26 cellular contexts compared by ENCODE assay signal in the genomic region with DNA sequence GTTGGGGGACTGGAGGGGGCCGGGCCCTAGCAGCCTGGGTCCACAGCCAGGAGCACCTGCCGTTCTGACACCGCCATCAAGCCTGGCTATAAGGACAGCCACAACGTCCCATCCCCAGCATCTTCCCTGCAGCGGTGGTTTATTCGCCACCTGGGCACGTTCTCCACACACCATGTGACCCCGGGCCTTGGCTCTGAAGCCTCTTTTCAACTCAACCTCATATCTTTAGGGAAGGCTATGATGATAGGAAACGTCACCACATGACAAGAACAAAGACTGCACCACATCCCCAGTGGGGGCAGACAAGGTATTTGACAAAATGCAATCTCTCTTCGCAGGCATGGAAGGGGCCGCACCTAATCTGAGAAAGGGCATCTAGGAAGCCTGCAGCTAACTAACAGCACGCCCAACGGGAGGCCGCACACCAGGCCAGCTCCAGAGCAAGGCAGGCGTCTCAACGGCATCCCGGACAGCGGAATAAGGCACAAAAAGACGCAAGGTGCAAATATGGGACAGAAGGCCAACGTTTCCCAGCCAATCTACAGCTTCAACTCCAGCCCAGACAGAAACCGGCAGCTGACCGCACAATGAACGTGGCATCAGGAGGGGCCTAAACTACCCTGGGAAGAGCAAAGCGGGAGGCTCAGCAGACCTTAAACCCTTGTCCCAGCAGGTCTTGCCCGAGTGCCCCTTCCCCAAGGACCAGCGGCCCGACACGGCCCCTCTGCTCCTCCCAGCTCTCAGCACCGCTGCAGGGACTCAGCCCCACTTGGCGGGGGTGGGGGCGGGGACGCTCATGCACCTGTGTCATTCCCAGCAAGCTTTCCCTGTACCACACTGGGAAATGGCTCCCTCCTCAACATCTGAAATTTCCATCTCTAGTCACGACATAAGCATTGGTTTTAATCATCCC.
"Had no signal": no experiment of that assay in that cellular context is flagged by ENCODE, and none has a peak within 500 bp of the region (broad histone marks: within the 10 kb centered on the region; RNA-seq: fewer than 3 reads in every experiment).

No MANE protein-coding gene starts in this region.

- ATAC-seq: activated CD4-positive, CD25-positive, alpha-beta regulatory T cell treated with anti-CD3 and anti-CD28 coated beads, Interleukin-2, amount 50 U/mL, for 24 hours; activated CD8-positive, alpha-beta T cell treated with anti-CD3 and anti-CD28 coated beads for 36 hours; activated T-cell treated with anti-CD3 and anti-CD28 coated beads, Interleukin-2, amount 50 U/mL, for 72 hours; Panc1; Right ventricle myocardium inferior had no signal

- H3K27ac ChIP-seq: SJCRH30, VCaP had no signal

- H3K4me3 ChIP-seq: SJCRH30 had no signal

- H3K9me3 ChIP-seq: SJCRH30, SK-N-SH had no signal

- H3K9me3 Mint-ChIP-seq: activated CD8-positive, alpha-beta T cell treated with anti-CD3 and anti-CD28 coated beads for 36 hours; activated naive CD4-positive, alpha-beta T cell treated with anti-CD3 and anti-CD28 coated beads, Interleukin-2, amount 10 ng/mL, durations not matched to agents 7 days and 5 days; activated T-cell treated with anti-CD3 and anti-CD28 coated beads, Interleukin-2, amount 50 U/mL, for 72 hours; activated T-helper 2 cell treated with anti-CD3 and anti-CD28 coated beads, Interferon-gamma antibody, Interleukin-2, Interleukin-4, amounts not matched to agents 10 μg/mL and 5 μg/mL and 100 μg/mL, durations not matched to agents 14 hours and 24 hours and 36 hours had no signal

- H3K4me2 ChIP-seq: SK-N-SH had no signal

- H3K27ac Mint-ChIP-seq: activated CD8-positive, alpha-beta T cell treated with anti-CD3 and anti-CD28 coated beads for 36 hours; activated naive CD4-positive, alpha-beta T cell treated with anti-CD3 and anti-CD28 coated beads, Interleukin-2, amount 10 ng/mL, durations not matched to agents 7 days and 5 days; activated T-cell treated with anti-CD3 and anti-CD28 coated beads, Interleukin-2, amount 50 U/mL, for 72 hours; activated T-helper 2 cell treated with anti-CD3 and anti-CD28 coated beads, Interferon-gamma antibody, Interleukin-2, Interleukin-4, amounts not matched to agents 10 μg/mL and 5 μg/mL and 100 μg/mL, durations not matched to agents 14 hours and 24 hours and 36 hours had no signal

- H3K4me3 Mint-ChIP-seq: activated CD8-positive, alpha-beta T cell treated with anti-CD3 and anti-CD28 coated beads for 36 hours; activated naive CD4-positive, alpha-beta T cell treated with anti-CD3 and anti-CD28 coated beads, Interleukin-2, amount 10 ng/mL, durations not matched to agents 7 days and 5 days; activated T-cell treated with anti-CD3 and anti-CD28 coated beads, Interleukin-2, amount 50 U/mL, for 72 hours had no signal

- H3K9ac ChIP-seq: SK-N-SH had no signal

- H3K36me3 ChIP-seq: SJCRH30 had no signal

- DNase-seq: activated CD4-positive, alpha-beta T cell treated with anti-CD3 and anti-CD28 coated beads for 4 hours; activated CD8-positive, alpha-beta memory T cell treated with anti-CD3 and anti-CD28 coated beads, Interleukin-2, amount 50 U/mL, for 4 hours; activated CD8-positive, alpha-beta T cell treated with anti-CD3 and anti-CD28 coated beads for 36 hours; activated gamma-delta T cell treated with Interleukin-2 at 50 U/mL for 16 hours; activated naive CD4-positive, alpha-beta T cell treated with anti-CD3 and anti-CD28 coated beads, Interleukin-2, amount 10 ng/mL, durations not matched to agents 7 days and 5 days; activated T-cell treated with anti-CD3 and anti-CD28 coated beads, Interleukin-2, amount 50 U/mL, for 72 hours; aorta; Karpas-422; MM.1S; NCI-H1105; NCI-H1436; NCI-H1694 treated with DMSO at 0.1 percent for 48 hours; NCI-H2029 treated with DMSO at 0.1 percent for 48 hours; NCI-H345; NCI-H510A; NCI-H526 treated with DMSO at 0.1 percent for 48 hours; NCI-H82; RPMI8226; SJCRH30; SK-N-SH; T-helper 1 cell had no signal

- H3K27me3 ChIP-seq: SJCRH30 had no signal

- H3K27me3 Mint-ChIP-seq: activated CD8-positive, alpha-beta T cell treated with anti-CD3 and anti-CD28 coated beads for 36 hours; activated naive CD4-positive, alpha-beta T cell treated with anti-CD3 and anti-CD28 coated beads, Interleukin-2, amount 10 ng/mL, durations not matched to agents 7 days and 5 days had no signal
